In genomic region chr1:181088079-181089016, GRCh38 we compare ENCODE assay signal across 1 cellular context.
TF ChIP-seq lines count a peak whose summit lies in the region.

TSS of gene IER5 (plus strand) at chr1:181088700. CDS start at chr1:181088903, 203 bp downstream.

TF ChIP-seq in K562, 482 proteins besides CTCF, POLR2A, EP300 and RAD21 (continued from another document and continues in another):
- peak; percentile 96 for TF ChIP-seq HMGXB4 (CRISPR knock-in tag; IDR thresholded peaks at IDR 0.05)
- peak; percentile 100 for TF ChIP-seq POLR2G (IDR thresholded peaks at IDR 0.05; ENCODE audit: low read depth, low read length)
- peak; percentile 95 for TF ChIP-seq SP1 (CRISPR knock-in tag; IDR thresholded peaks at IDR 0.05)
- TF ChIP-seq SRSF1 (IDR thresholded peaks at IDR 0.05; ENCODE audit: low read depth, low read length) = peak; percentile 92
- TF ChIP-seq ILK (tag; IDR thresholded peaks at IDR 0.05; ENCODE audit: borderline replicate concordance, low read depth) = no peak
- no peak; the same call in 1 of the 2 replicates for TF ChIP-seq SREBF1 (IDR thresholded peaks at IDR 0.05; ENCODE audit: borderline replicate concordance, low read depth, low read length)
- peak; percentile 93 for TF ChIP-seq USF2 (CRISPR knock-in tag; IDR thresholded peaks at IDR 0.05)
- no peak for TF ChIP-seq TFAM (CRISPR knock-in tag; conservative IDR thresholded peaks at IDR 0.05)
- TF ChIP-seq TFAP4 (CRISPR knock-in tag; IDR thresholded peaks at IDR 0.05; ENCODE audit: borderline replicate concordance) = peak; percentile 87
- no peak for TF ChIP-seq MTA1 (IDR thresholded peaks at IDR 0.05; ENCODE audit: borderline replicate concordance)
- no peak for TF ChIP-seq ZNF444 (CRISPR knock-in tag; IDR thresholded peaks at IDR 0.05)
- no peak for TF ChIP-seq HNRNPL (IDR thresholded peaks at IDR 0.05; ENCODE audit: low read depth, low read length)
- peak; percentile 92 for TF ChIP-seq RBM25 (IDR thresholded peaks at IDR 0.05; ENCODE audit: low read depth, low read length, severe bottlenecking)
- TF ChIP-seq HLTF (IDR thresholded peaks at IDR 0.05) = 0 out of 2 replicates have a peak, but pooled peaks have one; percentile 35
- peak; percentile 95 for TF ChIP-seq CTBP1 (IDR thresholded peaks at IDR 0.05; ENCODE audit: borderline replicate concordance)
- peak; percentile 38; the same call in 1 of the 2 replicates for TF ChIP-seq GABPB2 (CRISPR knock-in tag; conservative IDR thresholded peaks at IDR 0.05)
- TF ChIP-seq VEZF1 (CRISPR knock-in tag; IDR thresholded peaks at IDR 0.05) = peak; percentile 92
- TF ChIP-seq STAT6 (CRISPR knock-in tag; IDR thresholded peaks at IDR 0.05) = peak; percentile 77; the same call in 1 of the 2 replicates
- TF ChIP-seq CEBPG (CRISPR knock-in tag; IDR thresholded peaks at IDR 0.05) = no peak; the same call in 1 of the 2 replicates
- TF ChIP-seq CEBPG (tag; conservative IDR thresholded peaks at IDR 0.05 in 1 of 2, IDR thresholded peaks at IDR 0.05 in 1 of 2) = peak in 1 of 2 experiments; percentile 61; a peak in 2 of 4 replicates
- peak; percentile 84 for TF ChIP-seq ATF7 (IDR thresholded peaks at IDR 0.05)
- peak; percentile 54 for TF ChIP-seq HDAC3 (IDR thresholded peaks at IDR 0.05; ENCODE audit: borderline replicate concordance, partially characterized antibody)
- peak; percentile 100 for TF ChIP-seq SUPT5H (IDR thresholded peaks at IDR 0.05)
- peak; percentile 78; the same call in 1 of the 2 replicates for TF ChIP-seq PHTF2 (CRISPR knock-in tag; IDR thresholded peaks at IDR 0.05)
- TF ChIP-seq ETV1 (tag; conservative IDR thresholded peaks at IDR 0.05; ENCODE audit: low read depth) = no peak; the same call in 1 of the 2 replicates
- TF ChIP-seq FOS (IDR thresholded peaks at IDR 0.05; ENCODE audit: extremely low read depth, insufficient read length) = peak; percentile 66
- no peak for TF ChIP-seq MECOM (CRISPR knock-in tag; IDR thresholded peaks at IDR 0.05)
- TF ChIP-seq RFX7 (CRISPR knock-in tag; IDR thresholded peaks at IDR 0.05) = no peak
- peak; percentile 70 for TF ChIP-seq CHD2 (IDR thresholded peaks at IDR 0.05; ENCODE audit: low read depth, low read length)
- no peak for TF ChIP-seq ZKSCAN3 (CRISPR knock-in tag; IDR thresholded peaks at IDR 0.05)
- peak; percentile 87; the same call in 1 of the 2 replicates for TF ChIP-seq RB1 (IDR thresholded peaks at IDR 0.05; ENCODE audit: low read depth)
- TF ChIP-seq NR3C1 (CRISPR knock-in tag; IDR thresholded peaks at IDR 0.05) = peak; percentile 78; the same call in 1 of the 2 replicates
- peak; percentile 86 for TF ChIP-seq SNIP1 (IDR thresholded peaks at IDR 0.05; ENCODE audit: low read depth)
- no peak for TF ChIP-seq MIER1 (IDR thresholded peaks at IDR 0.05; ENCODE audit: low read depth)
- peak; percentile 88 for TF ChIP-seq ARID4B (CRISPR knock-in tag; IDR thresholded peaks at IDR 0.05)
- TF ChIP-seq ETS1 (conservative IDR thresholded peaks at IDR 0.05; ENCODE audit: control insufficient read depth, low read depth, low read length) = peak; percentile 78; the same call in 1 of the 2 replicates
- TF ChIP-seq BCOR (IDR thresholded peaks at IDR 0.05) = peak; percentile 85
- TF ChIP-seq ZNF512 (tag; IDR thresholded peaks at IDR 0.05) = no peak
- peak; percentile 30 to 43; a peak in 2 of 4 replicates for TF ChIP-seq ETV6 (IDR thresholded peaks at IDR 0.05; ENCODE audit: borderline replicate concordance in 1 of 2, low read depth in 2 of 2, low read length in 1 of 2)
- no peak; the same call in 1 of the 2 replicates for TF ChIP-seq ETV6 (CRISPR knock-in tag; IDR thresholded peaks at IDR 0.05; ENCODE audit: borderline replicate concordance)
- TF ChIP-seq THRB (CRISPR knock-in tag; conservative IDR thresholded peaks at IDR 0.05) = peak; percentile 87
- TF ChIP-seq ZBTB17 (CRISPR knock-in tag; IDR thresholded peaks at IDR 0.05) = 0 out of 2 replicates have a peak, but pooled peaks have one; percentile 62
- TF ChIP-seq ATF4 (CRISPR knock-in tag; IDR thresholded peaks at IDR 0.05) = 0 out of 2 replicates have a peak, but pooled peaks have one; percentile 61
